ENCODE assay signal across 2 cellular contexts in genomic region chr7:6440381-6440780, GRCh38.
TF ChIP-seq lines count a peak whose summit lies in the region.

No MANE protein-coding gene starts in this region.

TF ChIP-seq in GM23338, 12 proteins besides CTCF, POLR2A, EP300 and RAD21:
- no peak for TF ChIP-seq REST (IDR thresholded peaks at IDR 0.05; ENCODE audit: unreplicated experiment)
- no peak for TF ChIP-seq STAT1 (IDR thresholded peaks at IDR 0.05; ENCODE audit: unreplicated experiment)
- no peak for TF ChIP-seq ETS1 (IDR thresholded peaks at IDR 0.05)
- TF ChIP-seq ZNF462 (CRISPR knock-in tag; IDR thresholded peaks at IDR 0.05): no peak
- TF ChIP-seq CREB1 (CRISPR knock-in tag; IDR thresholded peaks at IDR 0.05; ENCODE audit: low read depth): no peak

TF ChIP-seq in H1, 55 proteins besides CTCF, POLR2A, EP300 and RAD21:
- TF ChIP-seq SP1 (IDR thresholded peaks at IDR 0.05; ENCODE audit: low read depth, low read length): 0 out of 2 replicates have a peak, but pooled peaks have one; percentile 15
- no peak for TF ChIP-seq NANOG (IDR thresholded peaks at IDR 0.05; ENCODE audit: insufficient read depth, low read depth, low read length, poor library complexity, severe bottlenecking)
- TF ChIP-seq BACH1 (IDR thresholded peaks at IDR 0.05; ENCODE audit: low read length): no peak
